Comparison of ENCODE assay signal across 9 cellular contexts in the genomic region with DNA sequence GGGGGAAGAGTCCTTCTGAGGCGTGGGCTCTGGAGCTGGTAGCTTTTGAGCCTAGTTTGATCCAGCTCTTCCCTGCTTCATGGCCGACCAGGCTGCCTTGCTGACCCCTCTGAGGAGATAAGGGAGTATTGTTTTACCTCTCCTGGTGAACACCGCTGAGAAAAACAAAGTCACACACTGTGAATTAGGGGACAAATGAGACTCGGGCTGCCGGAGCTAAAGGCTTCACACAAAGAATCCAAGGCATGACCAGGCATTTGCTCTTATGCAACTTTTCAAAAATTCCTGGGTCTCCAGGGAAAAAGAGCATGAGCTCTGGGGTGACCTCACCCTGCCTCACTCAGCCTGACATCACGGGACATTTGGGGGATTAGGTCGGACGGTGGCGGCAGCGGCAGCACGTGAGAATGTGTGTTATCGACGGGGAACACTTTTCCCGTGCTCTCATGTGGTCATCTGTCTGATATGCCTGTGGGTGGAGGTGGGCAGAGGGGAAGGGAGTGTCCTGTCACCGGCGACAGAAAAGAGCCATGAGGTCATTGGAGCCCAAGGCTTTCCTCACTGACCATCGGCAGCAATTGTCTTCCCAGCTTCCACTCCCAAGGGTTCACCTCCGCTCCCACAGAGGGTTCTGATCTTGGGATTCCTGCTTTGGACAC.
DNase-seq lines count a peak whose midpoint lies in the region; ATAC-seq and TF ChIP-seq lines count a peak whose summit lies in the region.
"Had no signal": no experiment of that assay in that cellular context is flagged by ENCODE, and none has a peak within 500 bp of the region (broad histone marks: within the 10 kb centered on the region; RNA-seq: fewer than 3 reads in every experiment).

No MANE protein-coding gene starts in this region.

- no peak for ATAC-seq in left colon

- in situ Hi-C loops in G401 (cut with HindIII; ENCODE audit: low sequenced_read_pairs), result no loop called here

- H3K36me3 ChIP-seq in ascending aorta (no peaks in the 10 kb centered on the region), left ventricle myocardium inferior (no peaks in the 10 kb centered on the region)

- H3K4me3 ChIP-seq in ascending aorta, result peak overlapping the region in 1 of 2 donors; percentile 31
- H3K4me3 ChIP-seq in left ventricle myocardium inferior, result peak overlapping the region; percentile 14
- no peak overlapping the region for H3K4me3 ChIP-seq in skeletal muscle cell (ENCODE audit: low read depth, low read length)

- H3K27ac ChIP-seq in ascending aorta (peak overlapping the region; percentile 86 to 94), left ventricle myocardium inferior (replicated peaks) (peak overlapping the region; percentile 88)

- DNase-seq in H4 (ENCODE audit: low spot score), result peak; percentile 86
- peak; percentile 92 to 94 for DNase-seq in ascending aorta (ENCODE audit: low spot score in 2 of 2)
- DNase-seq in left ventricle myocardium inferior, result peak; percentile 65
- peak; percentile 91 for DNase-seq in skeletal muscle cell (ENCODE audit: low read depth)
- DNase-seq in stimulated activated CD4-positive, alpha-beta T cell treated with anti-CD3 and anti-CD28 coated beads, Interleukin-2, amount 100 ng/mL, for 24 hours, result no peak
- no peak for DNase-seq in NCI-H345 (lab: John Stamatoyannopoulos, UW)
- no peak for DNase-seq in G401 (ENCODE audit: low spot score)
- no peak for DNase-seq in left colon
- DNase-seq: small intestine had no signal

- intact Hi-C loops in ascending aorta (cut with DNase I) (loop anchor here (1.0 to 10.0 kb wide), 4 partner anchors 35 to 297 kb away; a partner anchor contains a TSS), left ventricle myocardium inferior (cut with micrococcal nuclease) (loop anchor here (5.0 kb wide), 1 partner anchor 100 kb away; no protein-coding TSS in a partner anchor), left colon (cut with DNase I, micrococcal nuclease) (loop anchor here in 1 of 2 donors (10.0 kb wide), 1 partner anchor 97 kb away; no protein-coding TSS in a partner anchor)

- TF ChIP-seq CTCF in ascending aorta (IDR thresholded peaks at IDR 0.05), result no peak
- no peak for TF ChIP-seq CTCF in left ventricle myocardium inferior (IDR thresholded peaks at IDR 0.05; ENCODE audit: borderline replicate concordance)

- no peaks in the 10 kb centered on the region for H3K9me3 ChIP-seq in ascending aorta
- no peaks in the 10 kb centered on the region for H3K9me3 ChIP-seq in left ventricle myocardium inferior (replicated peaks)

- H3K27me3 ChIP-seq in ascending aorta (no peaks in the 10 kb centered on the region), left ventricle myocardium inferior (ENCODE audit: low read depth) (no peaks in the 10 kb centered on the region)

- H3K4me1 ChIP-seq in ascending aorta (peaks cover 6 to 23% of the 10 kb centered on the region in 2 donors), left ventricle myocardium inferior (peaks cover 49% of the 10 kb centered on the region)

Comparison
In these comparisons a context has a peak if more than half of its experiments do, and no peak if none do; other contexts are left out.
1. DNase-seq: peak in H4 (single experiment), ascending aorta (2 of 2), left ventricle myocardium inferior (single experiment) and skeletal muscle cell (single experiment); none in stimulated activated CD4-positive, alpha-beta T cell treated with anti-CD3 and anti-CD28 coated beads, Interleukin-2, amount 100 ng/mL, for 24 hours (0 of 2), NCI-H345 (single experiment), G401 (single experiment) and left colon (0 of 2).